ENCODE assay signal across 9 cellular contexts in genomic region chr12:52026267-52026666, GRCh38. TPM values are rescaled to one million over a fixed set of nuclear protein-coding genes. Genes with fewer than 3 reads are reported as not detected.
DNase-seq lines count a peak whose midpoint lies in the region; ATAC-seq, FAIRE-seq and TF ChIP-seq lines count a peak whose summit lies in the region.
"Had no signal": no experiment of that assay in that cellular context is flagged by ENCODE, and none has a peak within 500 bp of the region (broad histone marks: within the 10 kb centered on the region; RNA-seq: fewer than 3 reads in every experiment).

No MANE protein-coding gene starts in this region.

- no peak overlapping the region for H3K4me3 ChIP-seq in kidney (ENCODE audit: low read length in 2 of 2)

- no peak for FAIRE-seq in kidney (lab: Jason Lieb, UNC)

- in situ Hi-C loops in G401 (cut with HindIII; ENCODE audit: low sequenced_read_pairs), result no loop called here

- ATAC-seq in central memory CD8-positive, alpha-beta T cell (replicated peaks; ENCODE audit: extremely low read depth, poor library complexity, severe bottlenecking), result no peak
- no peak for ATAC-seq in naive thymus-derived CD8-positive, alpha-beta T cell
- ATAC-seq in GM19328 (IDR thresholded peaks at IDR 0.05; ENCODE audit: unreplicated experiment), result no peak

- H3K4me3 Mint-ChIP-seq in central memory CD8-positive, alpha-beta T cell, result no peak overlapping the region
- peak overlapping the region in 3 of 10 donors; percentile 18 to 97 (median 44) for H3K4me3 Mint-ChIP-seq in naive thymus-derived CD8-positive, alpha-beta T cell

- H3K9me3 Mint-ChIP-seq in central memory CD8-positive, alpha-beta T cell, result no peaks in the 10 kb centered on the region
- no peaks in the 10 kb centered on the region for H3K9me3 Mint-ChIP-seq in naive thymus-derived CD8-positive, alpha-beta T cell

- no peaks in the 10 kb centered on the region for H3K9me3 ChIP-seq in KOPT-K1 (ENCODE audit: insufficient read depth, low read length, poor library complexity, severe bottlenecking)
- no peaks in the 10 kb centered on the region for H3K9me3 ChIP-seq in kidney (ENCODE audit: control insufficient read depth in 1 of 2, low read length in 2 of 2)

- no peak for DNase-seq in central memory CD8-positive, alpha-beta T cell (ENCODE audit: low spot score in 2 of 2)
- DNase-seq in naive thymus-derived CD8-positive, alpha-beta T cell, result no peak
- DNase-seq in kidney (no peak), GM10248 (ENCODE audit: extremely low spot score) (no peak), G401 (ENCODE audit: low spot score) (no peak)

- peaks cover 5% of the 10 kb centered on the region for H3K36me3 Mint-ChIP-seq in central memory CD8-positive, alpha-beta T cell (ENCODE audit: insufficient read depth)
- H3K36me3 Mint-ChIP-seq in naive thymus-derived CD8-positive, alpha-beta T cell, result no peaks in the 10 kb centered on the region

- TF ChIP-seq CTCF in 22Rv1 (IDR thresholded peaks at IDR 0.05) (no peak), kidney (IDR thresholded peaks at IDR 0.05; ENCODE audit: borderline replicate concordance, extremely low read depth, insufficient read depth) (no peak), GM10248 (IDR thresholded peaks at IDR 0.05; ENCODE audit: control extremely low read depth, extremely low read depth, low read depth, missing control alignments) (no peak)

- POLR2A ChIA-PET in naive thymus-derived CD8-positive, alpha-beta T cell (lab: Charles Lee), result interaction anchor here (0.9 to 9.4 kb wide), 11 partner anchors 10 to 59 kb away, joined by 3 to 153 read pairs (median 13); partner anchors contain the start of genes ATG101, NR4A1 and TAMALIN
- POLR2A ChIA-PET in GM10248 (lab: Yijun Ruan, JAX), result interaction anchor here (1.0 to 1.6 kb wide), 2 partner anchors 25 to 43 kb away, joined by 4 read pairs; partner anchors contain the start of genes ATG101 and NR4A1

- peak overlapping the region; percentile 99 for H3K27ac ChIP-seq in 22Rv1
- H3K27ac ChIP-seq in KOPT-K1 (ENCODE audit: low read depth, low read length, poor library complexity, severe bottlenecking), result peak overlapping the region; percentile 72
- H3K27ac ChIP-seq in kidney (ENCODE audit: low read depth in 2 of 2, low read length in 2 of 2), result no peak overlapping the region

- H3K36me3 ChIP-seq in KOPT-K1 (ENCODE audit: insufficient read depth, low read length) (no peaks in the 10 kb centered on the region), kidney (ENCODE audit: control insufficient read depth in 1 of 2, insufficient read depth in 2 of 2, low read length in 2 of 2) (no peaks in the 10 kb centered on the region)

- CTCF ChIA-PET in GM10248 (lab: Yijun Ruan, JAX), result interaction anchor here (0.7 to 33.0 kb wide), 27 partner anchors 9 to 603 kb away, joined by 3 to 1220 read pairs (median 8); partner anchors contain the start of genes ACVR1B, ATG101, NR4A1 and SMIM41

- no peak overlapping the region for H3K9ac ChIP-seq in kidney (ENCODE audit: low read length in 2 of 2)

- peaks cover 6 to 9% of the 10 kb centered on the region in 2 donors for H3K4me1 ChIP-seq in kidney (ENCODE audit: control insufficient read depth in 1 of 2, insufficient read depth in 1 of 2, low read depth in 1 of 2, low read length in 2 of 2)

- intact Hi-C loops in kidney (cut with DNase I), result loop anchor here (10.0 kb wide), 1 partner anchor 49 kb away; the partner anchor contains the start of gene SMIM41

- no peaks in the 10 kb centered on the region for H3K27me3 Mint-ChIP-seq in central memory CD8-positive, alpha-beta T cell
- H3K27me3 Mint-ChIP-seq in naive thymus-derived CD8-positive, alpha-beta T cell, result no peaks in the 10 kb centered on the region

- H3K27ac Mint-ChIP-seq in central memory CD8-positive, alpha-beta T cell (ENCODE audit: low read depth), result peak overlapping the region; percentile 79
- peak overlapping the region in 9 of 10 donors; percentile 33 to 97 (median 92) for H3K27ac Mint-ChIP-seq in naive thymus-derived CD8-positive, alpha-beta T cell

- H3K4me1 Mint-ChIP-seq in central memory CD8-positive, alpha-beta T cell, result peaks cover 25% of the 10 kb centered on the region
- H3K4me1 Mint-ChIP-seq in naive thymus-derived CD8-positive, alpha-beta T cell, result peaks cover 13 to 36% (median 31%) of the 10 kb centered on the region in 4 donors

RNA-seq across cellular contexts. Expression of gene TAMALIN, which starts 19.5 kb away (rescaled TPM):
- total RNA-seq in naive thymus-derived CD8-positive, alpha-beta T cell, result 10 to 100 TPM; 35.7 to 36.5 TPM
- 1 to 10 TPM; 2.0 to 5.2 (median 2.6) TPM for polyA plus RNA-seq in naive thymus-derived CD8-positive, alpha-beta T cell
- total RNA-seq in kidney, result 52.3 TPM
- polyA plus RNA-seq in kidney (ENCODE audit: insufficient read depth, low read depth, low replicate concordance), result 22.3 TPM
- 33.3 and 78.2 TPM in 2 replicates for total RNA-seq in G401 (2014; rRNA removed; shearing (Covaris generic))

RNA-seq across cellular contexts. Expression of gene NR4A1, which starts 25.0 kb away (rescaled TPM):
- 1 to 10 TPM; 1.9 to 2.4 TPM for total RNA-seq in naive thymus-derived CD8-positive, alpha-beta T cell
- polyA plus RNA-seq in naive thymus-derived CD8-positive, alpha-beta T cell, result under 1 TPM; 0.39 to 0.79 (median 0.45) TPM
- 37.2 TPM for total RNA-seq in kidney
- polyA plus RNA-seq in kidney (ENCODE audit: insufficient read depth, low read depth, low replicate concordance), result 54.1 TPM
- 9.8 and 16.5 TPM in 2 replicates for total RNA-seq in G401 (2014; rRNA removed; shearing (Covaris generic))

RNA-seq across cellular contexts. Expression of gene ATG101, which starts 43.5 kb away (rescaled TPM):
- 10 to 100 TPM; 18.0 to 19.4 TPM for total RNA-seq in naive thymus-derived CD8-positive, alpha-beta T cell
- polyA plus RNA-seq in naive thymus-derived CD8-positive, alpha-beta T cell, result 10 to 100 TPM; 17.6 to 28.8 (median 22.2) TPM
- total RNA-seq in kidney, result 32.1 TPM
- 53.0 TPM for polyA plus RNA-seq in kidney (ENCODE audit: insufficient read depth, low read depth, low replicate concordance)
- 54.7 and 72.2 TPM in 2 replicates for total RNA-seq in G401 (2014; rRNA removed; shearing (Covaris generic))

RNA-seq across cellular contexts. Expression of gene SMIM41, which starts 53.2 kb away (rescaled TPM):
- not detected for total RNA-seq in naive thymus-derived CD8-positive, alpha-beta T cell
- not detected for polyA plus RNA-seq in naive thymus-derived CD8-positive, alpha-beta T cell
- total RNA-seq in kidney, result 0.31 TPM
- polyA plus RNA-seq in kidney (ENCODE audit: insufficient read depth, low read depth, low replicate concordance), result not detected
- not detected in 2 replicates for total RNA-seq in G401 (2014; rRNA removed; shearing (Covaris generic))
- total RNA-seq: left lobe of liver had no signal

Comparison
In these comparisons a context has a peak if more than half of its experiments do, and no peak if none do; other contexts are left out.
1. H3K27ac ChIP-seq: peak in 22Rv1 (single experiment) and KOPT-K1 (single experiment); none in kidney (0 of 2).